ENCODE assay signal across 9 cellular contexts in genomic region chr3:187736418-187736871, GRCh38. TPM values are rescaled to one million over a fixed set of nuclear protein-coding genes. Genes with fewer than 3 reads are reported as not detected.
DNase-seq lines count a peak whose midpoint lies in the region; ATAC-seq and TF ChIP-seq lines count a peak whose summit lies in the region.
"Had no signal": no experiment of that assay in that cellular context is flagged by ENCODE, and none has a peak within 500 bp of the region (broad histone marks: within the 10 kb centered on the region; RNA-seq: fewer than 3 reads in every experiment).

No MANE protein-coding gene starts in this region.

- no peaks in the 10 kb centered on the region for H3K9me3 Mint-ChIP-seq in activated naive CD4-positive, alpha-beta T cell treated with anti-CD3 and anti-CD28 coated beads for 36 hours
- no peaks in the 10 kb centered on the region for H3K9me3 Mint-ChIP-seq in brain
- H3K9me3 Mint-ChIP-seq in stimulated activated naive B cell treated with anti-CD40 and anti-IgM and Interleukin-4, amounts not matched to agents 10 μg/mL and 1 μg/mL and 100 μg/mL, for 72 hours = no peaks in the 10 kb centered on the region
- H3K9me3 Mint-ChIP-seq: activated naive CD8-positive, alpha-beta T cell treated with anti-CD3 and anti-CD28 coated beads, Interleukin-2, amount 10 ng/mL, durations not matched to agents 7 days and 5 days had no signal

- H3K4me3 ChIP-seq in lung (no peak overlapping the region), upper lobe of right lung (peak overlapping the region; percentile 74)

- H3K9me3 ChIP-seq in lung (ENCODE audit: control insufficient read depth in 2 of 2, insufficient read depth in 1 of 2, low read length in 1 of 2) = no peaks in the 10 kb centered on the region
- H3K9me3 ChIP-seq in upper lobe of right lung = no peaks in the 10 kb centered on the region

- DNase-seq in activated naive CD4-positive, alpha-beta T cell treated with anti-CD3 and anti-CD28 coated beads for 36 hours = peak; percentile 41
- DNase-seq in activated naive CD4-positive, alpha-beta T cell (lab: John Stamatoyannopoulos, UW) = no peak
- DNase-seq in lung (ENCODE audit: low spot score) = no peak
- no peak for DNase-seq in upper lobe of right lung
- DNase-seq in stimulated activated naive B cell treated with anti-CD40 and anti-IgM and Interleukin-4, amounts not matched to agents 10 μg/mL and 1 μg/mL and 100 μg/mL, for 72 hours = no peak
- no peak for DNase-seq in NCI-H226
- DNase-seq: activated naive CD8-positive, alpha-beta T cell treated with anti-CD3 and anti-CD28 coated beads, Interleukin-2, amount 10 ng/mL, durations not matched to agents 7 days and 5 days had no signal

- 44 to 51% methylated on average over 8 of the region's 8 CpGs for WGBS in lung, 2 donors

- no peak for ATAC-seq in lung (ENCODE audit: insufficient read depth, low FRiP score)
- ATAC-seq in upper lobe of right lung = no peak
- ATAC-seq in stimulated activated naive B cell treated with anti-CD40 and anti-IgM and Interleukin-4, amounts not matched to agents 10 μg/mL and 1 μg/mL and 100 μg/mL, for 72 hours (replicated peaks) = no peak
- ATAC-seq in HG02588 (IDR thresholded peaks at IDR 0.05; ENCODE audit: unreplicated experiment) = no peak

- no peaks in the 10 kb centered on the region for H3K27me3 ChIP-seq in lung (ENCODE audit: control insufficient read depth, insufficient read depth)
- H3K27me3 ChIP-seq in upper lobe of right lung = no peaks in the 10 kb centered on the region

- H3K36me3 ChIP-seq in lung (ENCODE audit: control insufficient read depth in 2 of 2, insufficient read depth in 2 of 2, low read length in 2 of 2) (peaks cover 8 to 9% of the 10 kb centered on the region in 2 donors), upper lobe of right lung (peaks cover 34% of the 10 kb centered on the region)

- H3K4me3 Mint-ChIP-seq in activated naive CD4-positive, alpha-beta T cell treated with anti-CD3 and anti-CD28 coated beads for 36 hours = peak overlapping the region; percentile 86
- peak overlapping the region; percentile 90 to 100 (median 95) for H3K4me3 Mint-ChIP-seq in brain
- peak overlapping the region in 1 of 2 donors; percentile 95 for H3K4me3 Mint-ChIP-seq in stimulated activated naive B cell treated with anti-CD40 and anti-IgM and Interleukin-4, amounts not matched to agents 10 μg/mL and 1 μg/mL and 100 μg/mL, for 72 hours

- TF ChIP-seq CTCF in brain (conservative IDR thresholded peaks at IDR 0.05) (no peak), lung (IDR thresholded peaks at IDR 0.05; ENCODE audit: control extremely low read depth, extremely low read depth) (no peak), upper lobe of right lung (IDR thresholded peaks at IDR 0.05) (no peak)

- intact Hi-C loops in activated naive CD4-positive, alpha-beta T cell treated with anti-CD3 and anti-CD28 coated beads for 36 hours (cut with micrococcal nuclease) = no loop called here
- intact Hi-C loops in upper lobe of right lung (cut with DNase I) = no loop called here

- peaks cover 8 to 15% of the 10 kb centered on the region in 2 donors for H3K4me1 ChIP-seq in lung (ENCODE audit: control insufficient read depth in 2 of 2, insufficient read depth in 2 of 2, low read length in 2 of 2)
- H3K4me1 ChIP-seq in upper lobe of right lung = peaks cover 13% of the 10 kb centered on the region

- H3K27ac Mint-ChIP-seq in activated naive CD4-positive, alpha-beta T cell treated with anti-CD3 and anti-CD28 coated beads for 36 hours = peak overlapping the region; percentile 97
- peak overlapping the region in 2 of 5 experiments; percentile 37 to 82 for H3K27ac Mint-ChIP-seq in brain
- H3K27ac Mint-ChIP-seq in stimulated activated naive B cell treated with anti-CD40 and anti-IgM and Interleukin-4, amounts not matched to agents 10 μg/mL and 1 μg/mL and 100 μg/mL, for 72 hours = no peak overlapping the region

- peaks cover 29% of the 10 kb centered on the region for H3K4me1 Mint-ChIP-seq in activated naive CD4-positive, alpha-beta T cell treated with anti-CD3 and anti-CD28 coated beads for 36 hours (ENCODE audit: low read depth)
- H3K4me1 Mint-ChIP-seq in brain = peaks cover 49% of the 10 kb centered on the region
- peaks cover 34 to 51% of the 10 kb centered on the region in 2 donors for H3K4me1 Mint-ChIP-seq in stimulated activated naive B cell treated with anti-CD40 and anti-IgM and Interleukin-4, amounts not matched to agents 10 μg/mL and 1 μg/mL and 100 μg/mL, for 72 hours

- no peaks in the 10 kb centered on the region for H3K27me3 Mint-ChIP-seq in activated naive CD4-positive, alpha-beta T cell treated with anti-CD3 and anti-CD28 coated beads for 36 hours (ENCODE audit: low read depth)
- peaks cover 32% of the 10 kb centered on the region for H3K27me3 Mint-ChIP-seq in brain
- H3K27me3 Mint-ChIP-seq in stimulated activated naive B cell treated with anti-CD40 and anti-IgM and Interleukin-4, amounts not matched to agents 10 μg/mL and 1 μg/mL and 100 μg/mL, for 72 hours = no peaks in the 10 kb centered on the region
- H3K27me3 Mint-ChIP-seq: activated naive CD8-positive, alpha-beta T cell treated with anti-CD3 and anti-CD28 coated beads, Interleukin-2, amount 10 ng/mL, durations not matched to agents 7 days and 5 days had no signal

- peaks cover 36% of the 10 kb centered on the region for H3K36me3 Mint-ChIP-seq in activated naive CD4-positive, alpha-beta T cell treated with anti-CD3 and anti-CD28 coated beads for 36 hours (ENCODE audit: low read depth)
- H3K36me3 Mint-ChIP-seq in brain = peaks cover 11% of the 10 kb centered on the region
- peaks cover 15 to 20% of the 10 kb centered on the region in 2 donors for H3K36me3 Mint-ChIP-seq in stimulated activated naive B cell treated with anti-CD40 and anti-IgM and Interleukin-4, amounts not matched to agents 10 μg/mL and 1 μg/mL and 100 μg/mL, for 72 hours

- CTCF ChIA-PET in activated naive CD4-positive, alpha-beta T cell treated with anti-CD3 and anti-CD28 coated beads for 36 hours (lab: Charles Lee) = interaction anchor here (5.4 to 5.5 kb wide), 2 partner anchors 12 to 1218 kb away, joined by 39 to 245 read pairs; no protein-coding TSS in a partner anchor

- H3K27ac ChIP-seq in lung (ENCODE audit: low read depth in 1 of 2, low read length in 1 of 2) (peak overlapping the region; percentile 43 to 98), upper lobe of right lung (peak overlapping the region; percentile 100)

RNA-seq across cellular contexts. Expression of gene BCL6, which starts 8.8 kb away (rescaled TPM):
- total RNA-seq in activated naive CD4-positive, alpha-beta T cell treated with anti-CD3 and anti-CD28 coated beads for 36 hours = 100 to 1,000 TPM in 1 of 2 experiments, 10 to 100 TPM in 1; 98.9 to 101 TPM
- polyA plus RNA-seq in brain (ENCODE audit: insufficient read depth, low read depth, low replicate concordance) (30.0 TPM), lung (100 to 1,000 TPM in 1 of 2 donors, 10 to 100 TPM in 1; 29.4 to 137 TPM)
- total RNA-seq in lung (100 to 1,000 TPM in 1 of 2 donors, 10 to 100 TPM in 1; 52.2 to 101 TPM), upper lobe of right lung (106 TPM)

RNA-seq across cellular contexts. Expression of gene RTP2, which starts 34.1 kb away (rescaled TPM):
- not detected for total RNA-seq in activated naive CD4-positive, alpha-beta T cell treated with anti-CD3 and anti-CD28 coated beads for 36 hours
- polyA plus RNA-seq in brain (ENCODE audit: insufficient read depth, low read depth, low replicate concordance) (not detected), lung (not detected)
- total RNA-seq in lung (not detected), upper lobe of right lung (not detected)
- total RNA-seq: activated naive CD8-positive, alpha-beta T cell treated with anti-CD3 and anti-CD28 coated beads, Interleukin-2, amount 10 ng/mL, durations not matched to agents 7 days and 5 days had no signal
